Comparison of ENCODE assay signal across 8 cellular contexts in the genomic region with DNA sequence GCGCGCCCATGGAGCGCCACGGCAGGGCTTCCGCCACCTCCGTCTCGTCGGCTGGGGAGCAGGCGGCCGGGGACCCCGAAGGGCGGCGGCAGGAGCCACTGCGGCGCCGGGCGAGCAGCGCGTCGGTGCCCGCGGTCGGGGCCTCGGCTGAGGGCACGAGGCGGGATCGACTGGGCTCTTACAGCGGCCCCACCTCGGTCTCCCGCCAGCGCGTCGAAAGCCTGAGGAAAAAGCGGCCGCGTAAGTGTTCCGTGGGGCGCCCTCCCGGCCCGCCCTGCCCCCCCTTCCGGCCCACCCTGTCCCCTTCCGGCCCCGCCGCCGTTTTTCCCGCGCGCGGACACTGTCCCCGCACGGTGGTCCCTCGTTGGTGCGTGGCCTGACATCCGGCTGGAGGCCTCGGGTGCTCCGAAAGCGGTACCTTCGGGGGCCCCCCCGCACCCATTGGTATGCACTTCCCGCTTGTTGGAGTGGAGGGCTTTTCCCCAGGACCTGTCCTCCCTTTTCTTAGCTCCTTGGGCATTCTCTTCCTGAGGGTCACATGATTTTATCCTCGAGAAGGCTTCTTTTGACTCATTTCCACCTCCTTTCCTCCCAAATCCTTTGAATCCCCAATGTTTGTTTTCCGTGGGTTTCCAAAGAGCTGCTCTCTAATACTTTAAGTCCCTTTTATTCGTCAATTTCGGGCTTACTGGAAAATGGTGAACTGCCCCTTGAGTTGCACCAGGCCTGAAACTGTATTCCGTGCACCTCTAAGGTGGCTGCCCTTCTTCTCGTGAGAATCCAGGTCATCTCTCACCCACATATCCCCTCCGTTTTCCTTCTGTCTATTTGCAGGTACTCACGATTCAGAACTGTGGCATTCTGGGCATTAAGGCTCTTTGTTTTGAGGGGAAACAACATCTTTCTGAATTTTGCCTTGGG. TPM values are rescaled to one million over a fixed set of nuclear protein-coding genes. Genes with fewer than 3 reads are reported as not detected.
DNase-seq lines count a peak whose midpoint lies in the region; ATAC-seq and TF ChIP-seq lines count a peak whose summit lies in the region.

No MANE protein-coding gene starts in this region.

- TF ChIP-seq CTCF in OCI-LY7 (conservative IDR thresholded peaks at IDR 0.05; ENCODE audit: low read length) (no peak), right atrium auricular region (IDR thresholded peaks at IDR 0.05) (no peak)

- H3K4me3 ChIP-seq in OCI-LY7 (ENCODE audit: low read depth, low read length, poor library complexity, severe bottlenecking) (peak overlapping the region; percentile 95), right atrium auricular region (peak overlapping the region; percentile 93 to 98)

- intact Hi-C loops in OCI-LY7 (cut with micrococcal nuclease; ENCODE audit: unreplicated experiment) (loop anchor here (1.0 to 2.0 kb wide), 2 partner anchors 103 to 196 kb away; a partner anchor contains a TSS), sciatic nerve (cut with DNase I) (no loop called here)

- POLR2A ChIA-PET in OCI-LY7 (lab: Charles Lee): interaction anchor here (0.7 kb wide), 1 partner anchor 12 kb away, joined by 3 read pairs; no protein-coding TSS in a partner anchor

- no peak overlapping the region for H2AFZ ChIP-seq in OCI-LY7 (ENCODE audit: low read length)

- peak overlapping the region; percentile 99 for H3K4me3 Mint-ChIP-seq in activated naive CD8-positive, alpha-beta T cell

- no TSS peak for BruUV-seq in OCI-LY7 (replicated peaks; lab: Mats Ljungman, UMichigan)

- peaks cover 36% of the 10 kb centered on the region for H4K20me1 ChIP-seq in OCI-LY7 (ENCODE audit: insufficient read depth, low read length)

- ATAC-seq in HG02763 (IDR thresholded peaks at IDR 0.05; ENCODE audit: unreplicated experiment): peak; percentile 9
- ATAC-seq in sciatic nerve: no peak

- H3K4me1 ChIP-seq in OCI-LY7 (ENCODE audit: insufficient read depth, low read length, poor library complexity, severe bottlenecking): peaks cover 35% of the 10 kb centered on the region
- H3K4me1 ChIP-seq in right atrium auricular region: peaks cover 0 to 53% of the 10 kb centered on the region in 2 donors

- CTCF ChIA-PET in OCI-LY7 (lab: Charles Lee; ENCODE audit: unreplicated experiment): no interaction called here

- H3K27me3 Mint-ChIP-seq in activated naive CD8-positive, alpha-beta T cell: no peaks in the 10 kb centered on the region

- H3K27ac ChIP-seq in OCI-LY7 (ENCODE audit: low read depth, low read length, poor library complexity, severe bottlenecking): peak overlapping the region; percentile 81
- H3K27ac ChIP-seq in right atrium auricular region: peak overlapping the region; percentile 95 to 99

- H3K4me2 ChIP-seq in OCI-LY7 (ENCODE audit: low read length): peak overlapping the region; percentile 98

- H3K9me3 Mint-ChIP-seq in activated naive CD8-positive, alpha-beta T cell (ENCODE audit: low read depth): no peaks in the 10 kb centered on the region

- H3K36me3 ChIP-seq in OCI-LY7 (ENCODE audit: insufficient read depth, low read length) (peaks cover 64% of the 10 kb centered on the region), right atrium auricular region (no peaks in the 10 kb centered on the region)

- no peaks in the 10 kb centered on the region for H3K27me3 ChIP-seq in right atrium auricular region

- H3K9me3 ChIP-seq in OCI-LY7 (ENCODE audit: low read length) (no peaks in the 10 kb centered on the region), right atrium auricular region (no peaks in the 10 kb centered on the region)

- peak; percentile 39 to 40 for DNase-seq in NCI-H2081 (lab: John Stamatoyannopoulos, UW)
- DNase-seq in NCI-H2081 treated with DMSO at 0.1 percent for 48 hours (lab: John Stamatoyannopoulos, UW): no peak
- DNase-seq in OCI-LY7 (ENCODE audit: low spot score): peak; percentile 64
- DNase-seq in right atrium auricular region (ENCODE audit: low spot score): no peak
- DNase-seq in sciatic nerve (ENCODE audit: low spot score): peak; percentile 76
- DNase-seq in kidney glomerular epithelial cell (lab: John Stamatoyannopoulos, UW): no peak

- peaks cover 51% of the 10 kb centered on the region for H3K4me1 Mint-ChIP-seq in activated naive CD8-positive, alpha-beta T cell (ENCODE audit: low read depth)

- peak overlapping the region; percentile 98 for H3K27ac Mint-ChIP-seq in activated naive CD8-positive, alpha-beta T cell

- peaks cover 78% of the 10 kb centered on the region for H3K79me2 ChIP-seq in OCI-LY7 (ENCODE audit: insufficient read depth, low read depth, low read length)

- H3K9me2 ChIP-seq in OCI-LY7 (ENCODE audit: insufficient read depth, low read length): no peaks in the 10 kb centered on the region

- H3K36me3 Mint-ChIP-seq in activated naive CD8-positive, alpha-beta T cell: peaks cover 4% of the 10 kb centered on the region

RNA-seq across cellular contexts. Expression of a gene that starts 0.6 kb away (rescaled TPM):
- total RNA-seq in OCI-LY7 (2014; rRNA removed; shearing (Covaris generic)): 40.9 and 46.1 TPM in 2 replicates
- total RNA-seq in OCI-LY7 (2022) (66.6 and 71.3 TPM in 2 replicates), right atrium auricular region (10 to 100 TPM; 15.5 to 19.5 TPM), sciatic nerve (48.5 TPM)

RNA-seq across cellular contexts. Expression of a gene that starts 43.1 kb away (rescaled TPM):
- 15.3 and 19.8 TPM in 2 replicates for total RNA-seq in OCI-LY7 (2014; rRNA removed; shearing (Covaris generic))
- total RNA-seq in OCI-LY7 (2022) (35.5 and 37.2 TPM in 2 replicates), right atrium auricular region (10 to 100 TPM; 27.5 to 29.7 TPM), sciatic nerve (37.8 TPM)

Comparison
In these comparisons a context has a peak if more than half of its experiments do, and no peak if none do; other contexts are left out.
1. DNase-seq: peak in NCI-H2081 (2 of 2), OCI-LY7 (single experiment) and sciatic nerve (single experiment); none in NCI-H2081 treated with DMSO at 0.1 percent for 48 hours (single experiment), right atrium auricular region (single experiment) and kidney glomerular epithelial cell (single experiment).